In the genomic region with DNA sequence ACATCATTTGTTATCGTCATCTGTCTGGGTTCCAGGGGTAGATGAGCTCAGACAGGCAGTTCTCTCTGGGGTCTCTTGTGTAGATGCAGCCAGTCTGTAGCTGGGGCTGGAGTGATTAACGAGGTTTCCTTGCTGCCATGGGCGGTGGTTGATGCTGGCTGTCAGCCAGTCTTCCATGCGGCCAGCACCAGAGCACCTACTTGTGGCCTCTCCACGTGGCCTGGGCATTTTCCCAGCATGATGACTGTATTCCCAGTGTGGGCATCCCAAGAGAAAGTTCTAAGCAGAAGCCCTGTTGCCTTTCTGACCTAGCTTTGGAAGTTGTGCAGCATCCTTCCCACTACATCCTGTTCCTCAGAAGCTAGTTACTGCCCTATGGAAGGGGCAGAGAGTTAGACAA, we compare ENCODE assay signal across 20 cellular contexts. TPM values are rescaled to one million over a fixed set of nuclear protein-coding genes. Genes with fewer than 3 reads are reported as not detected.
DNase-seq lines count a peak whose midpoint lies in the region; ATAC-seq, FAIRE-seq and TF ChIP-seq lines count a peak whose summit lies in the region.
"Had no signal": no experiment of that assay in that cellular context is flagged by ENCODE, and none has a peak within 500 bp of the region (broad histone marks: within the 10 kb centered on the region; RNA-seq: fewer than 3 reads in every experiment).

No MANE protein-coding gene starts in this region.

- no peak for TF ChIP-seq POLR2A in adrenal gland (IDR thresholded peaks at IDR 0.05)

- H3K27ac ChIP-seq in adrenal gland (no peak overlapping the region), heart right ventricle (no peak overlapping the region), small intestine (ENCODE audit: low read depth in 1 of 2, low read length in 1 of 2) (no peak overlapping the region)
- H3K27ac ChIP-seq: spleen, vagina had no signal

- no peaks in the 10 kb centered on the region for H3K27me3 ChIP-seq in adrenal gland
- no peaks in the 10 kb centered on the region for H3K27me3 ChIP-seq in heart right ventricle
- H3K27me3 ChIP-seq in small intestine (ENCODE audit: control insufficient read depth in 2 of 2, insufficient read depth in 2 of 2, low read length in 2 of 2), result no peaks in the 10 kb centered on the region
- H3K27me3 ChIP-seq: spleen, vagina had no signal

- H3K36me3 ChIP-seq in adrenal gland (replicated peaks in 1 of 2) (peaks cover 0 to 86% of the 10 kb centered on the region in 2 donors), heart right ventricle (peaks cover 0 to 99% (median 34%) of the 10 kb centered on the region in 9 donors), small intestine (ENCODE audit: control insufficient read depth in 2 of 2, insufficient read depth in 2 of 2, low read length in 2 of 2) (peaks cover 4 to 31% of the 10 kb centered on the region in 2 donors)

- H3K4me3 Mint-ChIP-seq in activated T-cell treated with anti-CD3 and anti-CD28 coated beads, Interleukin-2, amount 50 U/mL, for 24 hours, result no peak overlapping the region
- H3K4me3 Mint-ChIP-seq in activated T-cell treated with anti-CD3 and anti-CD28 coated beads, Interleukin-2, amount 50 U/mL, for 72 hours, result no peak overlapping the region
- H3K4me3 Mint-ChIP-seq in activated T-cell treated with anti-CD3 and anti-CD28 coated beads, Interleukin-2, amount 50 U/mL, for 4 hours, result no peak overlapping the region
- H3K4me3 Mint-ChIP-seq: activated naive CD8-positive, alpha-beta T cell treated with anti-CD3 and anti-CD28 coated beads for 36 hours; immature natural killer cell; stimulated activated naive CD8-positive, alpha-beta T cell treated with anti-CD3 and anti-CD28 coated beads, Interleukin-15, Interleukin-2, amounts not matched to agents 100 ng/mL and 50 ng/mL, for 24 hours had no signal

- no peak for DNase-seq in activated T-cell treated with anti-CD3 and anti-CD28 coated beads, Interleukin-2, amount 50 U/mL, for 24 hours
- DNase-seq in activated T-cell treated with anti-CD3 and anti-CD28 coated beads, Interleukin-2, amount 50 U/mL, for 72 hours, result no peak
- DNase-seq in adrenal gland (peak in 6 of 7 donors; percentile 45 to 69 (median 60)), heart right ventricle (peak; percentile 58 to 71), small intestine (peak; percentile 13), frontal cortex (ENCODE audit: low spot score in 2 of 2) (no peak)
- no peak for DNase-seq in activated T-cell treated with anti-CD3 and anti-CD28 coated beads, Interleukin-2, amount 50 U/mL, for 4 hours
- DNase-seq: activated CD4-positive, alpha-beta T cell treated with anti-CD3 and anti-CD28 coated beads, Interleukin-2, amount 50 U/mL, for 4 hours; activated naive CD8-positive, alpha-beta T cell treated with anti-CD3 and anti-CD28 coated beads for 36 hours; activated T-cell treated with anti-CD3 and anti-CD28 coated beads, Interleukin-2, amount 50 U/mL, for 48 hours; cerebellar nuclear complex; immature natural killer cell; NCI-H1048; SIG-M5; spleen had no signal

- no peak overlapping the region for H3K4me3 ChIP-seq in adrenal gland
- H3K4me3 ChIP-seq in heart right ventricle, result no peak overlapping the region
- H3K4me3 ChIP-seq in small intestine (ENCODE audit: low read depth in 1 of 2, low read length in 2 of 2), result no peak overlapping the region
- H3K4me3 ChIP-seq: HAP-1, spleen, vagina had no signal

- H3K27ac Mint-ChIP-seq in activated T-cell treated with anti-CD3 and anti-CD28 coated beads, Interleukin-2, amount 50 U/mL, for 24 hours, result peak overlapping the region; percentile 12
- no peak overlapping the region for H3K27ac Mint-ChIP-seq in activated T-cell treated with anti-CD3 and anti-CD28 coated beads, Interleukin-2, amount 50 U/mL, for 72 hours
- H3K27ac Mint-ChIP-seq: activated naive CD8-positive, alpha-beta T cell treated with anti-CD3 and anti-CD28 coated beads for 36 hours; stimulated activated naive CD8-positive, alpha-beta T cell treated with anti-CD3 and anti-CD28 coated beads, Interleukin-15, Interleukin-2, amounts not matched to agents 100 ng/mL and 50 ng/mL, for 24 hours had no signal

- no peaks in the 10 kb centered on the region for H3K27me3 Mint-ChIP-seq in activated T-cell treated with anti-CD3 and anti-CD28 coated beads, Interleukin-2, amount 50 U/mL, for 24 hours
- H3K27me3 Mint-ChIP-seq in activated T-cell treated with anti-CD3 and anti-CD28 coated beads, Interleukin-2, amount 50 U/mL, for 72 hours (ENCODE audit: low read depth), result no peaks in the 10 kb centered on the region
- H3K27me3 Mint-ChIP-seq in activated T-cell treated with anti-CD3 and anti-CD28 coated beads, Interleukin-2, amount 50 U/mL, for 4 hours (ENCODE audit: low read depth), result no peaks in the 10 kb centered on the region
- H3K27me3 Mint-ChIP-seq: activated naive CD8-positive, alpha-beta T cell treated with anti-CD3 and anti-CD28 coated beads for 36 hours; stimulated activated naive CD8-positive, alpha-beta T cell treated with anti-CD3 and anti-CD28 coated beads, Interleukin-15, Interleukin-2, amounts not matched to agents 100 ng/mL and 50 ng/mL, for 24 hours had no signal

- TF ChIP-seq CTCF in adrenal gland (IDR thresholded peaks at IDR 0.05) (no peak), heart right ventricle (IDR thresholded peaks at IDR 0.05) (no peak)

- ATAC-seq in activated T-cell treated with anti-CD3 and anti-CD28 coated beads, Interleukin-2, amount 50 U/mL, for 72 hours (replicated peaks in 1 of 2), result no peak
- ATAC-seq in heart right ventricle, result peak in 7 of 8 donors; percentile 79 to 93 (median 87)
- ATAC-seq in activated T-cell treated with anti-CD3 and anti-CD28 coated beads, Interleukin-2, amount 50 U/mL, for 4 hours, result no peak
- no peak for ATAC-seq in GM21737 (IDR thresholded peaks at IDR 0.05; ENCODE audit: unreplicated experiment)

- no peak for FAIRE-seq in small intestine (lab: Jason Lieb, UNC)
- no peak for FAIRE-seq in frontal cortex (lab: Jason Lieb, UNC)

- no peaks in the 10 kb centered on the region for H3K9me3 ChIP-seq in adrenal gland (replicated peaks in 1 of 3)
- H3K9me3 ChIP-seq in heart right ventricle, result no peaks in the 10 kb centered on the region
- no peaks in the 10 kb centered on the region for H3K9me3 ChIP-seq in small intestine (ENCODE audit: control insufficient read depth, low read depth)
- H3K9me3 ChIP-seq: HAP-1, spleen, vagina had no signal

- intact Hi-C loops in adrenal gland (cut with DNase I) (no loop called here), heart right ventricle (cut with DNase I) (loop anchor here in 1 of 10 donors (10.0 kb wide), 1 partner anchor 462 kb away; no protein-coding TSS in a partner anchor)

- H3K4me1 ChIP-seq in adrenal gland (replicated peaks in 1 of 2), result no peaks in the 10 kb centered on the region
- peaks cover 0 to 19% (median 6%) of the 10 kb centered on the region in 9 donors for H3K4me1 ChIP-seq in heart right ventricle
- H3K4me1 ChIP-seq in small intestine (ENCODE audit: control insufficient read depth in 2 of 2, insufficient read depth in 1 of 2, low read depth in 1 of 2, low read length in 1 of 2), result peaks cover 0 to 2% of the 10 kb centered on the region in 2 donors
- H3K4me1 ChIP-seq: HAP-1, vagina had no signal

- peaks cover 34% of the 10 kb centered on the region for H3K4me1 Mint-ChIP-seq in activated T-cell treated with anti-CD3 and anti-CD28 coated beads, Interleukin-2, amount 50 U/mL, for 24 hours (ENCODE audit: low read depth)
- H3K4me1 Mint-ChIP-seq in activated T-cell treated with anti-CD3 and anti-CD28 coated beads, Interleukin-2, amount 50 U/mL, for 72 hours (ENCODE audit: low read depth), result peaks cover 36% of the 10 kb centered on the region
- H3K4me1 Mint-ChIP-seq in activated T-cell treated with anti-CD3 and anti-CD28 coated beads, Interleukin-2, amount 50 U/mL, for 4 hours (ENCODE audit: low read depth), result peaks cover 35% of the 10 kb centered on the region

- H3K36me3 Mint-ChIP-seq in activated T-cell treated with anti-CD3 and anti-CD28 coated beads, Interleukin-2, amount 50 U/mL, for 24 hours (ENCODE audit: low read depth), result peaks cover 92% of the 10 kb centered on the region
- peaks cover 12 to 54% of the 10 kb centered on the region in 2 donors for H3K36me3 Mint-ChIP-seq in activated T-cell treated with anti-CD3 and anti-CD28 coated beads, Interleukin-2, amount 50 U/mL, for 72 hours (ENCODE audit: insufficient read depth in 2 of 2)
- H3K36me3 Mint-ChIP-seq in activated T-cell treated with anti-CD3 and anti-CD28 coated beads, Interleukin-2, amount 50 U/mL, for 4 hours (ENCODE audit: insufficient read depth), result peaks cover 43% of the 10 kb centered on the region

- WGBS in adrenal gland, 4 donors, result 30 to 44% (median 42%) methylated on average over 3 to 5 of the region's 5 CpGs
- 27 to 49% methylated on average over 5 of the region's 5 CpGs for WGBS in heart right ventricle, 2 donors
- 31 to 58% (median 53%) methylated on average over 5 of the region's 5 CpGs for WGBS in small intestine, 3 donors

- H3K9me3 Mint-ChIP-seq in activated T-cell treated with anti-CD3 and anti-CD28 coated beads, Interleukin-2, amount 50 U/mL, for 24 hours, result no peaks in the 10 kb centered on the region
- H3K9me3 Mint-ChIP-seq in activated T-cell treated with anti-CD3 and anti-CD28 coated beads, Interleukin-2, amount 50 U/mL, for 72 hours, result no peaks in the 10 kb centered on the region
- no peaks in the 10 kb centered on the region for H3K9me3 Mint-ChIP-seq in activated T-cell treated with anti-CD3 and anti-CD28 coated beads, Interleukin-2, amount 50 U/mL, for 4 hours
- H3K9me3 Mint-ChIP-seq: activated naive CD8-positive, alpha-beta T cell treated with anti-CD3 and anti-CD28 coated beads for 36 hours; immature natural killer cell; stimulated activated naive CD8-positive, alpha-beta T cell treated with anti-CD3 and anti-CD28 coated beads, Interleukin-15, Interleukin-2, amounts not matched to agents 100 ng/mL and 50 ng/mL, for 24 hours had no signal

RNA-seq across cellular contexts. Expression of a gene that starts 10.8 kb away (rescaled TPM):
- 10 to 100 TPM; 84.7 to 85.8 TPM for total RNA-seq in activated T-cell treated with anti-CD3 and anti-CD28 coated beads, Interleukin-2, amount 50 U/mL, for 72 hours
- total RNA-seq in adrenal gland (10 to 100 TPM; 37.8 to 74.7 (median 56.2) TPM), heart right ventricle (10 to 100 TPM; 26.5 to 37.7 (median 33.4) TPM), frontal cortex (55.8 TPM)
- polyA plus RNA-seq in adrenal gland (100 to 1,000 TPM in 2 of 3 donors, 10 to 100 TPM in 1; 67.3 to 185 (median 157) TPM), heart right ventricle (10 to 100 TPM; 18.1 to 59.5 TPM), small intestine (100 to 1,000 TPM in 1 of 3 donors, 10 to 100 TPM in 2; 40.7 to 112 (median 54.9) TPM)
- total RNA-seq in activated T-cell treated with anti-CD3 and anti-CD28 coated beads, Interleukin-2, amount 50 U/mL, for 4 hours, result 10 to 100 TPM; 32.1 to 34.9 (median 33.7) TPM

RNA-seq across cellular contexts. Expression of a gene that starts 57.7 kb away (rescaled TPM):
- total RNA-seq in activated T-cell treated with anti-CD3 and anti-CD28 coated beads, Interleukin-2, amount 50 U/mL, for 72 hours, result 10 to 100 TPM; 21.1 to 22.8 TPM
- 10 to 100 TPM in 7 of 8 donors, 1 to 10 TPM in 1; 6.1 to 27.0 (median 15.9) TPM for total RNA-seq in adrenal gland
- 10 to 100 TPM in 2 of 3 donors, 1 to 10 TPM in 1; 8.8 to 32.9 (median 14.2) TPM for polyA plus RNA-seq in adrenal gland
- total RNA-seq in heart right ventricle, result 10 to 100 TPM; 21.1 to 37.3 (median 28.3) TPM
- 10 to 100 TPM in 1 of 2 donors, 1 to 10 TPM in 1; 6.7 to 31.4 TPM for polyA plus RNA-seq in heart right ventricle
- polyA plus RNA-seq in small intestine, result 10 to 100 TPM in 1 of 3 donors, 1 to 10 TPM in 2; 7.3 to 13.2 (median 10.0) TPM
- total RNA-seq in frontal cortex, result 43.2 TPM
- 1 to 10 TPM; 6.2 to 8.9 (median 7.3) TPM for total RNA-seq in activated T-cell treated with anti-CD3 and anti-CD28 coated beads, Interleukin-2, amount 50 U/mL, for 4 hours

RNA-seq across cellular contexts. Expression of a gene that starts 57.8 kb away (rescaled TPM):
- total RNA-seq in activated T-cell treated with anti-CD3 and anti-CD28 coated beads, Interleukin-2, amount 50 U/mL, for 72 hours, result 1 to 10 TPM; 4.2 to 6.0 TPM
- total RNA-seq in adrenal gland (1 to 10 TPM; 1.1 to 9.2 (median 5.4) TPM), heart right ventricle (1 to 10 TPM; 1.9 to 3.6 (median 2.8) TPM), frontal cortex (9.8 TPM)
- polyA plus RNA-seq in adrenal gland (1 to 10 TPM; 1.8 to 6.1 (median 2.4) TPM), heart right ventricle (1 to 10 TPM; 2.9 to 5.4 TPM), small intestine (1 to 10 TPM in 1 of 3 donors, under 1 TPM in 1, not detected in 1; 0.54 to 3.6 TPM)
- total RNA-seq in activated T-cell treated with anti-CD3 and anti-CD28 coated beads, Interleukin-2, amount 50 U/mL, for 4 hours, result 1 to 10 TPM; 3.2 to 5.7 (median 4.7) TPM
- total RNA-seq: mononuclear cell had no signal

Comparison
In these comparisons a context has a peak if more than half of its experiments do, and no peak if none do; other contexts are left out.
1. DNase-seq: peak in adrenal gland (6 of 7), heart right ventricle (2 of 2) and small intestine (single experiment); none in activated T-cell treated with anti-CD3 and anti-CD28 coated beads, Interleukin-2, amount 50 U/mL, for 24 hours (single experiment), activated T-cell treated with anti-CD3 and anti-CD28 coated beads, Interleukin-2, amount 50 U/mL, for 72 hours (0 of 2), frontal cortex (0 of 2) and activated T-cell treated with anti-CD3 and anti-CD28 coated beads, Interleukin-2, amount 50 U/mL, for 4 hours (single experiment).
2. ATAC-seq: peak in heart right ventricle (7 of 8); none in activated T-cell treated with anti-CD3 and anti-CD28 coated beads, Interleukin-2, amount 50 U/mL, for 72 hours (0 of 2), activated T-cell treated with anti-CD3 and anti-CD28 coated beads, Interleukin-2, amount 50 U/mL, for 4 hours (0 of 2) and GM21737 (single experiment).